Comparison of ENCODE assay signal across 8 cellular contexts in the genomic region with DNA sequence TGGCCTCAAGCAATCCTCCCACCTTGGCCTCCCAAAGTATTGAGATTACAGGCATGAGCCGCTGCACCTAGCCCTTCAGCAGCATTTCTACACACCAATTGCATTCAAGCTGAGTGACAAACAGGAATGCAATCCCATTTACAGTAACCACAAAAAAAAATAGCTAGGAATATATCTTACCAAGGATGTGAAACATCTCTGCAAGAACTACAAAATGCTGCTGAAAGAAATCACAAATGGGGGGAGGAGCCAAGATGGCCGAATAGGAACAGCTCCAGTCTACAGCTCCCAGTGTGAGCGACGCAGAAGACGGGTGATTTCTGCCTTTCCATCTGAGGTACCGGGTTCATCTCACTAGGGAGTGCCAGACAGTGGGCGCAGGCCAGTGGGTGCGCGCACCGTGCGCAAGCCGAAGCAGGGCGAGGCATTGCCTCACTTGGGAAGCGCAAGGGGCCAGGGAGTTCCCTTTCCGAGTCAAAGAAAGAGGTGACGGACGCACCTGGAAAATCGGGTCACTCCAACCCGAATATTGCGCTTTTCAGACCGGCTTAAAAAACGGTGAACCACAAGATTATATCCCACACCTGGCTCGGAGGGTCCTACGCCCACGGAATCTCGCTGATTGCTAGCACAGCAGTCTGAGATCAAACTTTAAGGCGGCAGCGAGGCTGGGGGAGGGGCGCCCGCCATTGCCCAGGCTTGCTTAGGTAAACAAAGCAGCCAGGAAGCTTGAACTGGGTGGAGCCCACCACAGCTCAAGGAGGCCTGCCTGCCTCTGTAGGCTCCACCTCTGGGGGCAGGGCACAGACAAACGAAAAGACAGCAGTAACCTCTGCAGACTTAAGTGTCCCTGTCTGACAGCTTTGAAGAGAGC.
A peak's percentile ranks its signal among the peaks of the same experiment; 100 is the strongest.
DNase-seq lines count a peak whose midpoint lies in the region; TF ChIP-seq lines count a peak whose summit lies in the region.
"Not testable (repeated sequence)": the region's sequence is repeated elsewhere in the genome, so short reads cannot be mapped to it uniquely, and the experiment has no call there.

No MANE protein-coding gene starts in this region.

- TF ChIP-seq CTCF in VCaP (conservative IDR thresholded peaks at IDR 0.05) = not testable (repeated sequence)

- DNase-seq in A172 (ENCODE audit: low spot score) (peak; percentile 28), ELF-1 (ENCODE audit: low read depth, low spot score) (peak; percentile 41), LHCN-M2 (ENCODE audit: low read depth) (peak; percentile 12), NCI-H2227 treated with DMSO at 0.1 percent for 48 hours (lab: John Stamatoyannopoulos, UW) (peak; percentile 5), NT2/D1 (ENCODE audit: low read depth, low spot score) (peak; percentile 18), glomerular visceral epithelial cell (ENCODE audit: extremely low spot score) (peak; percentile 9), non-pigmented ciliary epithelial cell (ENCODE audit: low read depth) (peak; percentile 14)

- H3K9me3 ChIP-seq in NT2/D1 (ENCODE audit: insufficient read depth, low read length) = peaks cover 16% of the 10 kb centered on the region

- not testable (repeated sequence) for H3K9ac ChIP-seq in NT2/D1 (ENCODE audit: insufficient read length, low read depth)

- not testable (repeated sequence) for H3K27me3 ChIP-seq in NT2/D1 (ENCODE audit: insufficient read depth, insufficient read length)

- H3K36me3 ChIP-seq in NT2/D1 (ENCODE audit: insufficient read depth, insufficient read length, low read length) = not testable (repeated sequence)

- peak overlapping the region; percentile 23; the same call in 1 of the 2 replicates for H3K27ac ChIP-seq in VCaP

- H3K4me3 ChIP-seq in NT2/D1 (ENCODE audit: insufficient read length, low read depth) = peak overlapping the region; percentile 12

- not testable (repeated sequence) for H3K4me1 ChIP-seq in NT2/D1 (ENCODE audit: insufficient read depth, insufficient read length)

Comparison
In these comparisons a context has a peak if more than half of its experiments do, and no peak if none do; other contexts are left out.
1. Peak in every context shown above with its lines: DNase-seq, H3K4me3 ChIP-seq and H3K27ac ChIP-seq.